In genomic region chr9:113156880-113157279, GRCh38 we compare ENCODE assay signal across 14 cellular contexts. TPM values are rescaled to one million over a fixed set of nuclear protein-coding genes. Genes with fewer than 3 reads are reported as not detected.
DNase-seq lines count a peak whose midpoint lies in the region; ATAC-seq and TF ChIP-seq lines count a peak whose summit lies in the region.
"Had no signal": no experiment of that assay in that cellular context is flagged by ENCODE, and none has a peak within 500 bp of the region (broad histone marks: within the 10 kb centered on the region; RNA-seq: fewer than 3 reads in every experiment).

No MANE protein-coding gene starts in this region.

- CTCF ChIA-PET in RWPE1 (lab: Yijun Ruan, JAX), result interaction anchor here (0.6 kb wide), 2 partner anchors 8 to 1522 kb away, joined by 3 read pairs; no protein-coding TSS in a partner anchor

- peak overlapping the region in 32 of 59 donors; percentile 2 to 99 (median 88) for H3K4me3 ChIP-seq in dorsolateral prefrontal cortex
- H3K4me3 ChIP-seq: gastroesophageal sphincter, smooth muscle cell had no signal

- H3K9me3 Mint-ChIP-seq in stimulated activated naive CD8-positive, alpha-beta T cell treated with anti-CD3 and anti-CD28 coated beads, Interleukin-15, Interleukin-2, amounts not matched to agents 100 ng/mL and 50 ng/mL, for 24 hours, result no peaks in the 10 kb centered on the region
- no peaks in the 10 kb centered on the region for H3K9me3 Mint-ChIP-seq in nephron progenitor cell

- DNase-seq in stimulated activated naive CD8-positive, alpha-beta T cell treated with anti-CD3 and anti-CD28 coated beads, Interleukin-15, Interleukin-2, amounts not matched to agents 100 U/mL and 50 U/mL, for 24 hours, result no peak
- DNase-seq in RWPE1 (ENCODE audit: low spot score), result no peak
- DNase-seq in dorsolateral prefrontal cortex, result no peak
- no peak for DNase-seq in nephron progenitor cell
- no peak for DNase-seq in NCI-H1105 treated with DMSO at 0.1 percent for 48 hours (lab: John Stamatoyannopoulos, UW)
- no peak for DNase-seq in iPS-NIHi11 (ENCODE audit: low spot score)
- DNase-seq: islet precursor cell, midbrain, NCI-H2029 had no signal

- POLR2A ChIA-PET in RWPE1 (lab: Yijun Ruan, JAX; ENCODE audit: low non-redundant PET), result no interaction called here

- intact Hi-C loops in dorsolateral prefrontal cortex (cut with DNase I), result loop anchor here in 1 of 2 donors (10.0 kb wide), 1 partner anchor 118 kb away; the partner anchor contains the start of genes CDC26 and PRPF4

- H3K36me3 Mint-ChIP-seq in stimulated activated naive CD8-positive, alpha-beta T cell treated with anti-CD3 and anti-CD28 coated beads, Interleukin-15, Interleukin-2, amounts not matched to agents 100 ng/mL and 50 ng/mL, for 24 hours (ENCODE audit: low read depth), result peaks cover 12% of the 10 kb centered on the region
- H3K36me3 Mint-ChIP-seq in nephron progenitor cell (ENCODE audit: low read depth), result peaks cover 11% of the 10 kb centered on the region

- peaks cover 27% of the 10 kb centered on the region for H3K4me1 Mint-ChIP-seq in stimulated activated naive CD8-positive, alpha-beta T cell treated with anti-CD3 and anti-CD28 coated beads, Interleukin-15, Interleukin-2, amounts not matched to agents 100 ng/mL and 50 ng/mL, for 24 hours (ENCODE audit: low read depth)
- H3K4me1 Mint-ChIP-seq in nephron progenitor cell, result peaks cover 13% of the 10 kb centered on the region

- H3K27me3 Mint-ChIP-seq in stimulated activated naive CD8-positive, alpha-beta T cell treated with anti-CD3 and anti-CD28 coated beads, Interleukin-15, Interleukin-2, amounts not matched to agents 100 ng/mL and 50 ng/mL, for 24 hours, result no peaks in the 10 kb centered on the region
- peaks cover 23% of the 10 kb centered on the region for H3K27me3 Mint-ChIP-seq in nephron progenitor cell (ENCODE audit: low read depth, poor library complexity)
- H3K27me3 Mint-ChIP-seq: B cell had no signal

- peak overlapping the region; percentile 17 for H3K27ac Mint-ChIP-seq in stimulated activated naive CD8-positive, alpha-beta T cell treated with anti-CD3 and anti-CD28 coated beads, Interleukin-15, Interleukin-2, amounts not matched to agents 100 ng/mL and 50 ng/mL, for 24 hours
- no peak overlapping the region for H3K27ac Mint-ChIP-seq in nephron progenitor cell
- H3K27ac Mint-ChIP-seq: B cell had no signal

- ATAC-seq in stimulated activated naive CD8-positive, alpha-beta T cell treated with anti-CD3 and anti-CD28 coated beads, Interleukin-15, Interleukin-2, amounts not matched to agents 100 U/mL and 50 U/mL, for 24 hours, result no peak
- ATAC-seq in GM19397 (IDR thresholded peaks at IDR 0.05; ENCODE audit: unreplicated experiment), result no peak
- ATAC-seq: gastroesophageal sphincter had no signal

- no peaks in the 10 kb centered on the region for H3K27me3 ChIP-seq in dorsolateral prefrontal cortex
- H3K27me3 ChIP-seq: gastroesophageal sphincter had no signal

- TF ChIP-seq CTCF in RWPE1 (conservative IDR thresholded peaks at IDR 0.05; ENCODE audit: low read depth) (no peak), dorsolateral prefrontal cortex (IDR thresholded peaks at IDR 0.05 in 54 of 56, conservative IDR thresholded peaks at IDR 0.05 in 2 of 56; ENCODE audit: low read depth in 1 of 56, partially characterized antibody in 56 of 56) (no peak), nephron progenitor cell (IDR thresholded peaks at IDR 0.05) (no peak)

- H3K4me3 Mint-ChIP-seq in stimulated activated naive CD8-positive, alpha-beta T cell treated with anti-CD3 and anti-CD28 coated beads, Interleukin-15, Interleukin-2, amounts not matched to agents 100 ng/mL and 50 ng/mL, for 24 hours, result no peak overlapping the region
- no peak overlapping the region for H3K4me3 Mint-ChIP-seq in nephron progenitor cell
- H3K4me3 Mint-ChIP-seq: B cell had no signal

- peak overlapping the region; percentile 21 for H3K27ac ChIP-seq in RWPE1
- H3K27ac ChIP-seq in dorsolateral prefrontal cortex, result peak overlapping the region in 58 of 59 donors; percentile 12 to 100 (median 98)
- H3K27ac ChIP-seq: gastroesophageal sphincter had no signal

RNA-seq across cellular contexts. Expression of gene SLC31A2, which starts 6.1 kb away (rescaled TPM):
- 100 to 1,000 TPM in 7 of 120 experiments, 10 to 100 TPM in 113; 10.6 to 211 (median 43.4) TPM for total RNA-seq in dorsolateral prefrontal cortex
